ENCODE assay signal across 20 cellular contexts in the genomic region with DNA sequence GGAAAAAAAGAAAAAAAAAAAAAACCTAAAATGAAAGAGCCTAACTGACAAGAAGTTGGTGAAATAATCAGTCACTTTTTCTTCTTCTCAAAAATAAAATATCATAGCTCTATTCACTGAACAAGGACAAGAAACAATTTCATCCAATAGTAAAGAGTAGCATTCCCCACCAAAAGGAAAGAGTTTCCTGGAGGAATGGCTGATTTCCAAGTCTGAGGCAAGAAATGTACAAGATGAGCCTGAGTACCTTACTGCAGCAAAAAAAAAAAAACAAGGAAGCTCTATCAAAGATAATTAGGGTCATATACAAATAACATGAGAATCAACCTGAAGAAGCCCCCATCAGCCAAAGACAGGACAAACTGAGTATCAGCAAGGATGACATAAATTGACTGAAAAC. TPM values are rescaled to one million over a fixed set of nuclear protein-coding genes. Genes with fewer than 3 reads are reported as not detected.
A peak's percentile ranks its signal among the peaks of the same experiment; 100 is the strongest.
DNase-seq lines count a peak whose midpoint lies in the region; ATAC-seq and TF ChIP-seq lines count a peak whose summit lies in the region.
"Had no signal": no experiment of that assay in that cellular context is flagged by ENCODE, and none has a peak within 500 bp of the region (broad histone marks: within the 10 kb centered on the region; RNA-seq: fewer than 3 reads in every experiment).

No MANE protein-coding gene starts in this region.

- peaks cover 100% of the 10 kb centered on the region for H3K79me2 ChIP-seq in DOHH2 (ENCODE audit: control insufficient read depth, low read length)

- peaks cover 3% of the 10 kb centered on the region for H3K79me1 ChIP-seq in neuronal stem cell (ENCODE audit: low read depth, low read length)

- H3K4me3 ChIP-seq in DOHH2 (ENCODE audit: low read length) (peak overlapping the region; percentile 52), neuronal stem cell (ENCODE audit: low read length in 2 of 2) (no peak overlapping the region), heart left ventricle (no peak overlapping the region)
- no peak overlapping the region for H3K4me3 ChIP-seq in naive thymus-derived CD4-positive, alpha-beta T cell (ENCODE audit: low read length)
- H3K4me3 ChIP-seq: breast epithelium had no signal

- peaks cover 42 to 85% (median 75%) of the 10 kb centered on the region in 7 donors for H3K4me1 Mint-ChIP-seq in naive thymus-derived CD4-positive, alpha-beta T cell
- peaks cover 8% of the 10 kb centered on the region for H3K4me1 Mint-ChIP-seq in glutamatergic neuron (ENCODE audit: low read depth, unreplicated experiment)

- H3K27ac Mint-ChIP-seq in naive thymus-derived CD4-positive, alpha-beta T cell = peak overlapping the region in 1 of 9 donors; percentile 77
- H3K27ac Mint-ChIP-seq in glutamatergic neuron (ENCODE audit: unreplicated experiment) = no peak overlapping the region
- H3K27ac Mint-ChIP-seq: activated naive CD8-positive, alpha-beta T cell treated with anti-CD3 and anti-CD28 coated beads, Interleukin-2, amount 10 ng/mL, durations not matched to agents 7 days and 5 days; stimulated activated naive CD8-positive, alpha-beta T cell treated with anti-CD3 and anti-CD28 coated beads, Interleukin-15, Interleukin-2, amounts not matched to agents 100 ng/mL and 50 ng/mL, for 24 hours; type B pancreatic cell had no signal

- H4K8ac ChIP-seq in neuronal stem cell (ENCODE audit: low read depth, low read length) = no peak overlapping the region

- peaks cover 0 to 6% (median 2%) of the 10 kb centered on the region in 11 donors for H3K9me3 Mint-ChIP-seq in naive thymus-derived CD4-positive, alpha-beta T cell
- H3K9me3 Mint-ChIP-seq in glutamatergic neuron (ENCODE audit: unreplicated experiment) = no peaks in the 10 kb centered on the region
- H3K9me3 Mint-ChIP-seq: type B pancreatic cell had no signal

- no peak overlapping the region for H3K14ac ChIP-seq in neuronal stem cell (ENCODE audit: low read length)

- no peak overlapping the region for H2AFZ ChIP-seq in neuronal stem cell (ENCODE audit: low read length)
- H2AFZ ChIP-seq: parathyroid adenoma had no signal

- peaks cover 4 to 17% (median 13%) of the 10 kb centered on the region in 5 donors for H3K36me3 Mint-ChIP-seq in naive thymus-derived CD4-positive, alpha-beta T cell
- no peaks in the 10 kb centered on the region for H3K36me3 Mint-ChIP-seq in glutamatergic neuron (ENCODE audit: unreplicated experiment)

- ATAC-seq in naive thymus-derived CD4-positive, alpha-beta T cell = no peak
- no peak for ATAC-seq in heart left ventricle
- ATAC-seq: activated CD4-positive, CD25-positive, alpha-beta regulatory T cell treated with anti-CD3 and anti-CD28 coated beads, Interleukin-2, amount 50 U/mL, for 24 hours had no signal

- H3K9me3 ChIP-seq in DOHH2 (ENCODE audit: control insufficient read depth, insufficient read depth, low read length) (no peaks in the 10 kb centered on the region), neuronal stem cell (replicated peaks in 1 of 2; ENCODE audit: control insufficient read depth in 2 of 2, insufficient read depth in 1 of 2, low read depth in 1 of 2, low read length in 2 of 2) (peaks cover 0 to 2% of the 10 kb centered on the region in 2 donors), heart left ventricle (no peaks in the 10 kb centered on the region)
- H3K9me3 ChIP-seq in naive thymus-derived CD4-positive, alpha-beta T cell (ENCODE audit: control insufficient read depth in 2 of 3, low read length in 3 of 3) = no peaks in the 10 kb centered on the region
- H3K9me3 ChIP-seq: breast epithelium had no signal

- no peak overlapping the region for H2BK15ac ChIP-seq in neuronal stem cell (ENCODE audit: low read length)

- H3K27me3 ChIP-seq in DOHH2 (ENCODE audit: control insufficient read depth, low read length) (no peaks in the 10 kb centered on the region), neuronal stem cell (ENCODE audit: control insufficient read depth in 3 of 3, insufficient read depth in 3 of 3, low read depth in 1 of 3, low read length in 3 of 3) (no peaks in the 10 kb centered on the region), heart left ventricle (no peaks in the 10 kb centered on the region)
- H3K27me3 ChIP-seq in naive thymus-derived CD4-positive, alpha-beta T cell (ENCODE audit: control insufficient read depth in 2 of 2, insufficient read depth in 2 of 2, low read length in 2 of 2) = no peaks in the 10 kb centered on the region
- H3K27me3 ChIP-seq: breast epithelium had no signal

- no peak overlapping the region for H3K23ac ChIP-seq in neuronal stem cell (ENCODE audit: low read depth, low read length, poor library complexity)

- intact Hi-C loops in naive thymus-derived CD4-positive, alpha-beta T cell (cut with micrococcal nuclease) = no loop called here
- intact Hi-C loops in heart left ventricle (cut with DNase I) = loop anchor here in 6 of 10 donors (5.0 to 10.0 kb wide), 5 partner anchors 45 to 125 kb away; no protein-coding TSS in a partner anchor

- H3K4me1 ChIP-seq in DOHH2 (ENCODE audit: control insufficient read depth, low read length) = peaks cover 34% of the 10 kb centered on the region
- H3K4me1 ChIP-seq in naive thymus-derived CD4-positive, alpha-beta T cell (ENCODE audit: control insufficient read depth in 2 of 2, insufficient read depth in 2 of 2, low read length in 2 of 2) = peaks cover 17 to 38% of the 10 kb centered on the region in 2 donors
- peaks cover 0 to 2% of the 10 kb centered on the region in 2 donors for H3K4me1 ChIP-seq in neuronal stem cell (ENCODE audit: control insufficient read depth in 2 of 2, insufficient read depth in 1 of 2, low read depth in 1 of 2, low read length in 2 of 2)
- peaks cover 0 to 63% (median 32%) of the 10 kb centered on the region in 12 donors for H3K4me1 ChIP-seq in heart left ventricle
- H3K4me1 ChIP-seq: breast epithelium had no signal

- H3K4ac ChIP-seq in neuronal stem cell (ENCODE audit: low read length) = no peak overlapping the region

- H2AK5ac ChIP-seq in neuronal stem cell (ENCODE audit: low read depth, low read length) = no peak overlapping the region

- H3F3A ChIP-seq in DOHH2 (ENCODE audit: control insufficient read depth, insufficient read depth) = 0 out of 2 replicates have a peak, but pooled peaks cover 5% of the 10 kb centered on the region

- no peaks in the 10 kb centered on the region for H3K9me2 ChIP-seq in DOHH2 (replicated peaks; ENCODE audit: control insufficient read depth, low read length)

- no peak overlapping the region for H3K9ac ChIP-seq in neuronal stem cell (ENCODE audit: low read depth, low read length, poor library complexity)
- H3K9ac ChIP-seq: parathyroid adenoma had no signal

- no peak overlapping the region for H3K18ac ChIP-seq in neuronal stem cell (ENCODE audit: low read length)

- no peak overlapping the region for H4K91ac ChIP-seq in neuronal stem cell (ENCODE audit: low read depth, low read length, poor library complexity)

- H3K27ac ChIP-seq in DOHH2 (ENCODE audit: low read depth, low read length) (no peak overlapping the region), neuronal stem cell (replicated peaks; ENCODE audit: low read length) (no peak overlapping the region), heart left ventricle (no peak overlapping the region)
- H3K27ac ChIP-seq in naive thymus-derived CD4-positive, alpha-beta T cell (ENCODE audit: low read depth, low read length) = no peak overlapping the region
- H3K27ac ChIP-seq: breast epithelium, epithelial cell of prostate, parathyroid adenoma had no signal

- peak overlapping the region; percentile 73 for H3K4me2 ChIP-seq in DOHH2 (ENCODE audit: low read length)
- no peak overlapping the region for H3K4me2 ChIP-seq in neuronal stem cell (ENCODE audit: insufficient read depth, low read length, poor library complexity, severe bottlenecking)

- H3K4me3 Mint-ChIP-seq in naive thymus-derived CD4-positive, alpha-beta T cell = peak overlapping the region in 8 of 10 donors; percentile 10 to 71 (median 56)
- H3K4me3 Mint-ChIP-seq in glutamatergic neuron (ENCODE audit: unreplicated experiment) = no peak overlapping the region
- H3K4me3 Mint-ChIP-seq: activated naive CD8-positive, alpha-beta T cell treated with anti-CD3 and anti-CD28 coated beads, Interleukin-2, amount 10 ng/mL, durations not matched to agents 7 days and 5 days; stimulated activated naive CD8-positive, alpha-beta T cell treated with anti-CD3 and anti-CD28 coated beads, Interleukin-15, Interleukin-2, amounts not matched to agents 100 ng/mL and 50 ng/mL, for 24 hours; type B pancreatic cell had no signal

- no peak overlapping the region for H2BK5ac ChIP-seq in neuronal stem cell (ENCODE audit: low read length)

- H2BK120ac ChIP-seq in neuronal stem cell (ENCODE audit: low read depth, low read length) = no peak overlapping the region

- CTCF ChIA-PET in naive thymus-derived CD4-positive, alpha-beta T cell (lab: Charles Lee) = no interaction called here

- peaks cover 2% of the 10 kb centered on the region; the same call in 1 of the 2 replicates for H3K36me3 ChIP-seq in DOHH2 (ENCODE audit: control insufficient read depth, low read length)
- no peaks in the 10 kb centered on the region for H3K36me3 ChIP-seq in naive thymus-derived CD4-positive, alpha-beta T cell (ENCODE audit: control insufficient read depth in 2 of 3, insufficient read depth in 3 of 3, low read length in 3 of 3)
- H3K36me3 ChIP-seq in neuronal stem cell (replicated peaks in 1 of 2; ENCODE audit: control insufficient read depth in 2 of 2, insufficient read depth in 2 of 2, low read length in 2 of 2) = peaks cover 2 to 4% of the 10 kb centered on the region in 2 donors
- H3K36me3 ChIP-seq in heart left ventricle = no peaks in the 10 kb centered on the region
- H3K36me3 ChIP-seq: breast epithelium had no signal

- H2BK12ac ChIP-seq in neuronal stem cell (ENCODE audit: low read length) = no peak overlapping the region

- no peaks in the 10 kb centered on the region for H3K27me3 Mint-ChIP-seq in naive thymus-derived CD4-positive, alpha-beta T cell
- H3K27me3 Mint-ChIP-seq in glutamatergic neuron (ENCODE audit: unreplicated experiment) = no peaks in the 10 kb centered on the region
- H3K27me3 Mint-ChIP-seq: activated naive CD8-positive, alpha-beta T cell treated with anti-CD3 and anti-CD28 coated beads, Interleukin-2, amount 10 ng/mL, durations not matched to agents 7 days and 5 days; stimulated activated naive CD8-positive, alpha-beta T cell treated with anti-CD3 and anti-CD28 coated beads, Interleukin-15, Interleukin-2, amounts not matched to agents 100 ng/mL and 50 ng/mL, for 24 hours; type B pancreatic cell had no signal

- TF ChIP-seq CTCF in DOHH2 (IDR thresholded peaks at IDR 0.05; ENCODE audit: low read depth, low read length, poor library complexity, severe bottlenecking) (no peak), glutamatergic neuron (IDR thresholded peaks at IDR 0.05; ENCODE audit: partially characterized antibody, unreplicated experiment) (no peak), heart left ventricle (IDR thresholded peaks at IDR 0.05) (no peak)

- no peak for TF ChIP-seq POLR2A in heart left ventricle (IDR thresholded peaks at IDR 0.05)

- peak; percentile 18 for DNase-seq in NCI-H226
- DNase-seq in dermis blood vessel endothelial cell = peak; percentile 28
- no peak for DNase-seq in naive thymus-derived CD4-positive, alpha-beta T cell
- DNase-seq in OCI-M2 (lab: John Stamatoyannopoulos, UW; ENCODE audit: unreplicated experiment) = no peak
- DNase-seq in neuronal stem cell (ENCODE audit: low spot score) = no peak
- no peak for DNase-seq in glutamatergic neuron
- no peak for DNase-seq in heart left ventricle
- DNase-seq: activated naive CD8-positive, alpha-beta T cell treated with anti-CD3 and anti-CD28 coated beads, Interleukin-2, amount 10 ng/mL, durations not matched to agents 7 days and 5 days; AML-193; GF-D8; left ventricle myocardium superior; NCI-H1930; NCI-H446 had no signal

- H4K20me1 ChIP-seq in DOHH2 (ENCODE audit: control insufficient read depth, insufficient read depth, low read depth, low read length) = peaks cover 11% of the 10 kb centered on the region; the same call in 1 of the 2 replicates

- POLR2A ChIA-PET in naive thymus-derived CD4-positive, alpha-beta T cell (lab: Charles Lee) = interaction anchor here (1.0 to 1.9 kb wide), 2 partner anchors 12 to 26 kb away, joined by 4 to 5 read pairs; a partner anchor contains a TSS

RNA-seq across cellular contexts. Expression of a gene that starts 11.5 kb away (rescaled TPM):
- total RNA-seq in dermis blood vessel endothelial cell (41.9 and 53.0 TPM in 2 replicates), glutamatergic neuron (ENCODE audit: unreplicated experiment) (59.9 TPM), heart left ventricle (10 to 100 TPM; 25.1 to 46.2 (median 37.8) TPM)
- total RNA-seq in naive thymus-derived CD4-positive, alpha-beta T cell = 10 to 100 TPM; 66.2 to 97.5 (median 75.8) TPM
- polyA plus RNA-seq in naive thymus-derived CD4-positive, alpha-beta T cell = 10 to 100 TPM; 27.6 to 39.2 TPM
- 32.4 TPM for polyA plus RNA-seq in neuronal stem cell (2013, experiment 1 of 2)
- polyA plus RNA-seq in neuronal stem cell (2013, experiment 2 of 2) = 36.2 TPM
- 10 to 100 TPM; 14.1 to 28.5 TPM for polyA plus RNA-seq in heart left ventricle

Comparison
In these comparisons a context has a peak if more than half of its experiments do, and no peak if none do; other contexts are left out.
1. DNase-seq: peak in NCI-H226 (single experiment) and dermis blood vessel endothelial cell (single experiment); none in naive thymus-derived CD4-positive, alpha-beta T cell (0 of 9), OCI-M2 (single experiment), neuronal stem cell (single experiment), glutamatergic neuron (single experiment) and heart left ventricle (0 of 5).
2. intact Hi-C loops: an anchor here in heart left ventricle (5.0 to 10.0 kb wide); none called in naive thymus-derived CD4-positive, alpha-beta T cell.